2 cellular contexts compared by ENCODE assay signal in the genomic region with DNA sequence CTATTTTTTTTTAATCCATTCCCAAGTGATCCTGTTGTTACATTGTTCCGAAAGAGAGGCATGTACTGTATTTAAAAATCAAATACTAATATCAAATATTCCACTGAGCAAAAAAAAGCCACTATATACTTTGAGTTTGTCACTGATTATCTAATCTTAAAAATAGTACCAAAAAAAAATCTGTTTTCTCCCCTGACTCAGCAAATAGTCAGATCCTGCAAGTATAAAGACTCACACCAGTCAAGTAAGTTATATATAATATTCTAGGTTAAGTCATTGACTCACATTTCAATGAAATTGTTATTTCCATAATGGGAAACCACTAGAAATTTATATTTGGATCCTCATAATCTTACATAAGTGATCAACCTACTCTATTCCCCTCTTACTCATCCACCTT.
TF ChIP-seq lines count a peak whose summit lies in the region.

No MANE protein-coding gene starts in this region.

TF ChIP-seq in IMR-90, 13 proteins besides CTCF, POLR2A, EP300 and RAD21:
- peak; percentile 61 for TF ChIP-seq MAFK (IDR thresholded peaks at IDR 0.05; ENCODE audit: low read depth, low read length)
- TF ChIP-seq, protein P1, sequence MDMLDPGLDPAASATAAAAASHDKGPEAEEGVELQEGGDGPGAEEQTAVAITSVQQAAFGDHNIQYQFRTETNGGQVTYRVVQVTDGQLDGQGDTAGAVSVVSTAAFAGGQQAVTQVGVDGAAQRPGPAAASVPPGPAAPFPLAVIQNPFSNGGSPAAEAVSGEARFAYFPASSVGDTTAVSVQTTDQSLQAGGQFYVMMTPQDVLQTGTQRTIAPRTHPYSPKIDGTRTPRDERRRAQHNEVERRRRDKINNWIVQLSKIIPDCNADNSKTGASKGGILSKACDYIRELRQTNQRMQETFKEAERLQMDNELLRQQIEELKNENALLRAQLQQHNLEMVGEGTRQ (IDR thresholded peaks at IDR 0.05; ENCODE audit: low read depth, low read length) = no peak
TF ChIP-seq in IMR-90: peak in this region for 1.

TF ChIP-seq in K562, 482 proteins besides CTCF, POLR2A, EP300 and RAD21:
- TF ChIP-seq ZNF347 (CRISPR knock-in tag; IDR thresholded peaks at IDR 0.05; ENCODE audit: low read depth) = no peak
- TF ChIP-seq BDP1 (IDR thresholded peaks at IDR 0.05; ENCODE audit: insufficient read depth, insufficient read length) = no peak
- TF ChIP-seq NCOA1 (IDR thresholded peaks at IDR 0.05; ENCODE audit: low read depth) = no peak
- TF ChIP-seq C11orf30 (IDR thresholded peaks at IDR 0.05; ENCODE audit: low read depth) = peak; percentile 46; the same call in 1 of the 2 replicates
- no peak for TF ChIP-seq SMARCB1 (IDR thresholded peaks at IDR 0.05; ENCODE audit: insufficient read length, low read depth)
- peak; percentile 36; the same call in 1 of the 2 replicates for TF ChIP-seq MAFG (tag; conservative IDR thresholded peaks at IDR 0.05)
- peak; percentile 60 for TF ChIP-seq ZNF316 (IDR thresholded peaks at IDR 0.05)
- TF ChIP-seq, protein P2, sequence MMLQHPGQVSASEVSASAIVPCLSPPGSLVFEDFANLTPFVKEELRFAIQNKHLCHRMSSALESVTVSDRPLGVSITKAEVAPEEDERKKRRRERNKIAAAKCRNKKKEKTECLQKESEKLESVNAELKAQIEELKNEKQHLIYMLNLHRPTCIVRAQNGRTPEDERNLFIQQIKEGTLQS (IDR thresholded peaks at IDR 0.05) = no peak
- TF ChIP-seq, protein P2 (CRISPR knock-in tag; conservative IDR thresholded peaks at IDR 0.05) = no peak
- TF ChIP-seq MAFF (IDR thresholded peaks at IDR 0.05; ENCODE audit: low read length) = 0 out of 2 replicates have a peak, but pooled peaks have one; percentile 28
- no peak for TF ChIP-seq ZNF23 (CRISPR knock-in tag; IDR thresholded peaks at IDR 0.05)
